Comparison of ENCODE assay signal across 1 cellular context in the genomic region with DNA sequence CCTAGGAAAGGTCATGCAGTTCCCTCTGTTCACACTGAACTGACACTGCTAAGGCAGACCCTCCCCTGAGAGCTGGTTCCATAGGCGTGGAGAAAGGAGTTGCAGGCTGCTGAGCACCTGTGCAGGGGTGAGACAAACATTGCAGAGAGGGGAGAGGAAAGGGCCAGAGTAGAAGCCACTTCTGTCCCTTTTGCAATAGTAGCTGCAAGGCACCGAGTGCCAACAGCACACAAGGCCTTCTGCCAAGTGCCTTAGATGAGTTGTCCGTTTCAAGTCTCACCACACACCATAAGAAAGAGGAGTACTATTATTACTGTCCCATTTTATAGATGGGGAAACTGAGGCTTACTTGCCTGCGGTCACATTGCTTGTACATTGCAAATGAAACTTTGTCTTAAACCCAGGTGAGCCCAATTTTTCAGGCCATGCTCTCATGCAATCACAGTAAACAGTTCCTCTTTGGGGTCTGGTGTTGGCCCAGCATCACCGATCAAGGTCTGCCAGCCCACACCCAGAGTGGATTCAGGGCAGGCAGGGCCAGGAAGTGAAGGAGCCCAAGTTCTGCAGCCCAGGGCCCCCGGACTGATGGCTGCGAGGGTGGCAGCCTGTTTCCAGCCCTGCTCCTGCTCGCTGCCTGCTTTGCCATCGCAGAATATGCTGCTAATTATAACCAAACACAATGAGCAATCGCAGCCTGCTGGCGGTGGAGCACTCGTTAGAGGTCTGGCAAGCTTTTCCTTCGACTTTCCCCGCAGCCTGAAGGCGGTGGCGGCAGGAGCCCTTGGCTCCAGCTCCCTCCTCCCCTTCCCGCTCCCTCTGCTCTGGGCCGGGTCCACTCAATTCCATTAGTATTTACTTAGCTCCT.
TF ChIP-seq lines count a peak whose summit lies in the region.

No MANE protein-coding gene starts in this region.

TF ChIP-seq in K562, 482 proteins besides CTCF, POLR2A, EP300 and RAD21:
- TF ChIP-seq RBM25 (IDR thresholded peaks at IDR 0.05; ENCODE audit: low read depth, low read length, severe bottlenecking) (peak; percentile 81), SAP30 (IDR thresholded peaks at IDR 0.05; ENCODE audit: borderline replicate concordance, insufficient read depth, low read depth, low read length, poor library complexity, severe bottlenecking) (no peak)
